ENCODE assay signal across 14 cellular contexts in genomic region chr10:88525371-88526079, GRCh38. TPM values are rescaled to one million over a fixed set of nuclear protein-coding genes. Genes with fewer than 3 reads are reported as not detected.
DNase-seq lines count a peak whose midpoint lies in the region; ATAC-seq, FAIRE-seq and TF ChIP-seq lines count a peak whose summit lies in the region.
"Had no signal": no experiment of that assay in that cellular context is flagged by ENCODE, and none has a peak within 500 bp of the region (broad histone marks: within the 10 kb centered on the region; RNA-seq: fewer than 3 reads in every experiment).

No MANE protein-coding gene starts in this region.

- DNase-seq in BE2C (peak; percentile 63), bronchial epithelial cell (ENCODE audit: low read depth) (peak; percentile 87), lung microvascular endothelial cell (ENCODE audit: low read depth in 2 of 2) (peak; percentile 31 to 69), immature natural killer cell (no peak), medulla oblongata (ENCODE audit: extremely low spot score) (no peak)
- no peak for DNase-seq in activated CD8-positive, alpha-beta T cell treated with anti-CD3 and anti-CD28 coated beads for 36 hours
- DNase-seq: CD4-positive, alpha-beta T cell; KG1; naive thymus-derived CD4-positive, alpha-beta T cell; NCI-H510A had no signal

- H3K36me3 ChIP-seq in BE2C (no peaks in the 10 kb centered on the region), bronchial epithelial cell (ENCODE audit: control insufficient read depth, insufficient read depth, low read length) (no peaks in the 10 kb centered on the region)
- H3K36me3 ChIP-seq: ascending aorta had no signal

- no peak overlapping the region for H3K27ac Mint-ChIP-seq in immature natural killer cell
- no peak overlapping the region for H3K27ac Mint-ChIP-seq in activated CD8-positive, alpha-beta T cell treated with anti-CD3 and anti-CD28 coated beads for 36 hours
- H3K27ac Mint-ChIP-seq: CD4-positive, alpha-beta T cell; naive thymus-derived CD4-positive, alpha-beta T cell; T-helper 1 cell treated with Interleukin-12 subunit alpha and Interleukin-12 subunit beta and Interleukin-4 antibody, amounts not matched to agents 30 μg/mL and 1 μg/mL, for 36 hours had no signal

- POLR2A ChIA-PET in activated CD8-positive, alpha-beta T cell treated with anti-CD3 and anti-CD28 coated beads for 36 hours (lab: Charles Lee), result no interaction called here

- no peak for ATAC-seq in activated CD8-positive, alpha-beta T cell treated with anti-CD3 and anti-CD28 coated beads for 36 hours
- ATAC-seq in GM19351 (IDR thresholded peaks at IDR 0.05; ENCODE audit: unreplicated experiment), result no peak
- ATAC-seq: naive thymus-derived CD4-positive, alpha-beta T cell had no signal

- TF ChIP-seq CTCF in BE2C (IDR thresholded peaks at IDR 0.05; ENCODE audit: low read depth, low read length) (no peak), bronchial epithelial cell (IDR thresholded peaks at IDR 0.05; ENCODE audit: insufficient read depth, low read length, severe bottlenecking) (no peak)
- TF ChIP-seq CTCF in activated CD8-positive, alpha-beta T cell treated with anti-CD3 and anti-CD28 coated beads for 36 hours (IDR thresholded peaks at IDR 0.05), result no peak

- TF ChIP-seq EP300 in Ishikawa (IDR thresholded peaks at IDR 0.05; ENCODE audit: borderline replicate concordance), result no peak

- peaks cover 0 to 1% (median 0%) of the 10 kb centered on the region in 3 donors for H3K27me3 Mint-ChIP-seq in immature natural killer cell (ENCODE audit: low read depth in 3 of 3)
- H3K27me3 Mint-ChIP-seq in activated CD8-positive, alpha-beta T cell treated with anti-CD3 and anti-CD28 coated beads for 36 hours, result no peaks in the 10 kb centered on the region
- H3K27me3 Mint-ChIP-seq: CD4-positive, alpha-beta T cell had no signal

- peaks cover 13% of the 10 kb centered on the region for H3K4me1 ChIP-seq in BE2C
- H3K4me1 ChIP-seq: ascending aorta had no signal

- no peaks in the 10 kb centered on the region for H3K27me3 ChIP-seq in BE2C
- H3K27me3 ChIP-seq in bronchial epithelial cell (ENCODE audit: control insufficient read depth, insufficient read depth, low read length), result no peaks in the 10 kb centered on the region
- H3K27me3 ChIP-seq: ascending aorta had no signal

- H3K9me3 ChIP-seq in BE2C, result no peaks in the 10 kb centered on the region
- H3K9me3 ChIP-seq: ascending aorta had no signal

- intact Hi-C loops in activated CD8-positive, alpha-beta T cell treated with anti-CD3 and anti-CD28 coated beads for 36 hours (cut with micrococcal nuclease), result no loop called here

- FAIRE-seq in bronchial epithelial cell (lab: Jason Lieb, UNC), result no peak

- no peak for TF ChIP-seq RAD21 in Ishikawa (IDR thresholded peaks at IDR 0.05; ENCODE audit: low read depth)

- H3K9me3 Mint-ChIP-seq in immature natural killer cell, result no peaks in the 10 kb centered on the region
- no peaks in the 10 kb centered on the region for H3K9me3 Mint-ChIP-seq in activated CD8-positive, alpha-beta T cell treated with anti-CD3 and anti-CD28 coated beads for 36 hours
- H3K9me3 Mint-ChIP-seq: CD4-positive, alpha-beta T cell; naive thymus-derived CD4-positive, alpha-beta T cell; T-helper 1 cell treated with Interleukin-12 subunit alpha and Interleukin-12 subunit beta and Interleukin-4 antibody, amounts not matched to agents 30 μg/mL and 1 μg/mL, for 36 hours had no signal

- no peak overlapping the region for H3K4me3 Mint-ChIP-seq in immature natural killer cell
- no peak overlapping the region for H3K4me3 Mint-ChIP-seq in activated CD8-positive, alpha-beta T cell treated with anti-CD3 and anti-CD28 coated beads for 36 hours
- H3K4me3 Mint-ChIP-seq: CD4-positive, alpha-beta T cell; naive thymus-derived CD4-positive, alpha-beta T cell; T-helper 1 cell treated with Interleukin-12 subunit alpha and Interleukin-12 subunit beta and Interleukin-4 antibody, amounts not matched to agents 30 μg/mL and 1 μg/mL, for 36 hours had no signal

- no peaks in the 10 kb centered on the region for H3K36me3 Mint-ChIP-seq in immature natural killer cell
- H3K36me3 Mint-ChIP-seq in activated CD8-positive, alpha-beta T cell treated with anti-CD3 and anti-CD28 coated beads for 36 hours (ENCODE audit: low read depth), result no peaks in the 10 kb centered on the region

- H3K4me3 ChIP-seq in BE2C (ENCODE audit: low read depth, low read length) (no peak overlapping the region), bronchial epithelial cell (ENCODE audit: low read depth, low read length) (no peak overlapping the region)
- H3K4me3 ChIP-seq: ascending aorta had no signal

- no peaks in the 10 kb centered on the region for H3K4me1 Mint-ChIP-seq in immature natural killer cell
- no peaks in the 10 kb centered on the region for H3K4me1 Mint-ChIP-seq in activated CD8-positive, alpha-beta T cell treated with anti-CD3 and anti-CD28 coated beads for 36 hours (ENCODE audit: low read depth)

- CTCF ChIA-PET in activated CD8-positive, alpha-beta T cell treated with anti-CD3 and anti-CD28 coated beads for 36 hours (lab: Charles Lee), result interaction anchor here (1.4 kb wide), 1 partner anchor 136 kb away, joined by 4 read pairs; no protein-coding TSS in a partner anchor

TF ChIP-seq in Ishikawa, 13 proteins besides CTCF, POLR2A, EP300 and RAD21:
- TF ChIP-seq CEBPB (IDR thresholded peaks at IDR 0.05) (peak; percentile 16; the same call in 1 of the 2 replicates), CREB1 (IDR thresholded peaks at IDR 0.05; ENCODE audit: low read depth) (no peak), NFIC (IDR thresholded peaks at IDR 0.05) (peak; percentile 74)

RNA-seq across cellular contexts. Expression of gene RNLS, which starts 57.6 kb away (rescaled TPM):
- polyA plus RNA-seq in BE2C (2012; ENCODE audit: insufficient read depth, insufficient read length, low read depth), result 5.1 TPM
- total RNA-seq in bronchial epithelial cell (6.7 and 8.7 TPM in 2 replicates), lung microvascular endothelial cell (0.60 and 0.65 TPM in 2 replicates)
- polyA plus RNA-seq in immature natural killer cell, result 1 to 10 TPM; 4.8 to 7.0 (median 6.4) TPM
- total RNA-seq in activated CD8-positive, alpha-beta T cell treated with anti-CD3 and anti-CD28 coated beads for 36 hours, result 1 to 10 TPM; 4.5 TPM

Comparison
In these comparisons a context has a peak if more than half of its experiments do, and no peak if none do; other contexts are left out.
1. DNase-seq: peak in BE2C (single experiment), bronchial epithelial cell (single experiment) and lung microvascular endothelial cell (2 of 2); none in immature natural killer cell (0 of 3), activated CD8-positive, alpha-beta T cell treated with anti-CD3 and anti-CD28 coated beads for 36 hours (single experiment) and medulla oblongata (single experiment).